ENCODE assay signal across 18 cellular contexts in genomic region chrX:29911673-29912072, GRCh38.
DNase-seq lines count a peak whose midpoint lies in the region; ATAC-seq and TF ChIP-seq lines count a peak whose summit lies in the region.
"Had no signal": no experiment of that assay in that cellular context is flagged by ENCODE, and none has a peak within 500 bp of the region (broad histone marks: within the 10 kb centered on the region; RNA-seq: fewer than 3 reads in every experiment).

No MANE protein-coding gene starts in this region.

- dilution Hi-C loops in mammary epithelial cell (cut with HindIII; ENCODE audit: low sequenced_read_pairs) = no loop called here

- TF ChIP-seq CTCF in DOHH2 (IDR thresholded peaks at IDR 0.05; ENCODE audit: low read depth, low read length, poor library complexity, severe bottlenecking) (peak; percentile 11), mammary epithelial cell (conservative IDR thresholded peaks at IDR 0.05 in 1 of 2, IDR thresholded peaks at IDR 0.05 in 1 of 2; ENCODE audit: extremely low read depth in 1 of 2, insufficient read depth in 1 of 2, low read depth in 1 of 2, low read length in 2 of 2) (peak; percentile 35 to 42), esophagus muscularis mucosa (IDR thresholded peaks at IDR 0.05) (no peak)

- DNase-seq in NAMALWA (ENCODE audit: low spot score) = peak; percentile 4
- no peak for DNase-seq in mammary epithelial cell
- no peak for DNase-seq in esophagus muscularis mucosa (ENCODE audit: extremely low spot score)
- no peak for DNase-seq in stimulated activated naive CD4-positive, alpha-beta T cell treated with Interleukin-2 at 50 U/mL for 16 hours (lab: John Stamatoyannopoulos, UW)
- DNase-seq in SHP77 treated with DMSO at 0.1 percent for 48 hours (lab: John Stamatoyannopoulos, UW) = no peak
- DNase-seq: Calu3; caudate nucleus; effector memory CD8-positive, alpha-beta T cell; mesendoderm; NCI-H1105; NCI-H748 treated with DMSO at 0.1 percent for 48 hours; psoas muscle; T-helper 2 cell; thyroid gland had no signal

- H2AFZ ChIP-seq in mammary epithelial cell (ENCODE audit: low read depth, low read length) = no peak overlapping the region

- no peaks in the 10 kb centered on the region for H3K9me3 ChIP-seq in DOHH2 (ENCODE audit: control insufficient read depth, insufficient read depth, low read length)
- H3K9me3 ChIP-seq in mammary epithelial cell (replicated peaks; ENCODE audit: insufficient read depth, low read length) = no peaks in the 10 kb centered on the region
- no peaks in the 10 kb centered on the region for H3K9me3 ChIP-seq in esophagus muscularis mucosa
- H3K9me3 ChIP-seq: thyroid gland had no signal

- H3K9me2 ChIP-seq in DOHH2 (replicated peaks; ENCODE audit: control insufficient read depth, low read length) = no peaks in the 10 kb centered on the region

- no peak for TF ChIP-seq EP300 in esophagus muscularis mucosa (IDR thresholded peaks at IDR 0.05)

- in situ Hi-C loops in mammary epithelial cell (cut with MboI; ENCODE audit: low sequenced_read_pairs in 2 of 2) = no loop called here

- H3K27ac ChIP-seq in DOHH2 (ENCODE audit: low read depth, low read length) = no peak overlapping the region
- no peak overlapping the region for H3K27ac ChIP-seq in mammary epithelial cell (ENCODE audit: insufficient read depth, low read depth, low read length)
- no peak overlapping the region for H3K27ac ChIP-seq in esophagus muscularis mucosa (replicated peaks in 1 of 4)
- H3K27ac ChIP-seq: psoas muscle, thyroid gland had no signal

- H3K36me3 ChIP-seq in DOHH2 (ENCODE audit: control insufficient read depth, low read length) = no peaks in the 10 kb centered on the region
- H3K36me3 ChIP-seq in mammary epithelial cell (ENCODE audit: insufficient read depth, low read length) = no peaks in the 10 kb centered on the region
- H3K36me3 ChIP-seq in esophagus muscularis mucosa = no peaks in the 10 kb centered on the region
- H3K36me3 ChIP-seq: thyroid gland had no signal

- H3K4me3 ChIP-seq in DOHH2 (ENCODE audit: low read length) (no peak overlapping the region), mammary epithelial cell (replicated peaks in 1 of 3; ENCODE audit: insufficient read depth in 1 of 3, low read depth in 2 of 3, low read length in 3 of 3) (no peak overlapping the region), esophagus muscularis mucosa (no peak overlapping the region)
- H3K4me3 ChIP-seq: psoas muscle, thyroid gland had no signal

- ATAC-seq in GM18867 (IDR thresholded peaks at IDR 0.05; ENCODE audit: unreplicated experiment) = peak; percentile 61
- ATAC-seq in GM21390 (IDR thresholded peaks at IDR 0.05; ENCODE audit: unreplicated experiment) = no peak
- ATAC-seq: effector memory CD8-positive, alpha-beta T cell; psoas muscle; stimulated activated effector memory CD8-positive, alpha-beta T cell treated with anti-CD3 and anti-CD28 coated beads, Interleukin-12 subunit alpha, Interleukin-12 subunit beta, amount 100 ng/mL, for 72 hours had no signal

- H3K79me2 ChIP-seq in DOHH2 (ENCODE audit: control insufficient read depth, low read length) (no peaks in the 10 kb centered on the region), mammary epithelial cell (ENCODE audit: insufficient read depth, low read length) (no peaks in the 10 kb centered on the region)

- H4K20me1 ChIP-seq in DOHH2 (ENCODE audit: control insufficient read depth, insufficient read depth, low read depth, low read length) (no peaks in the 10 kb centered on the region), mammary epithelial cell (ENCODE audit: insufficient read depth, low read length) (no peaks in the 10 kb centered on the region)

- no peaks in the 10 kb centered on the region for H3K4me1 ChIP-seq in DOHH2 (ENCODE audit: control insufficient read depth, low read length)
- H3K4me1 ChIP-seq in mammary epithelial cell (ENCODE audit: insufficient read depth, low read length) = no peaks in the 10 kb centered on the region
- no peaks in the 10 kb centered on the region for H3K4me1 ChIP-seq in esophagus muscularis mucosa
- H3K4me1 ChIP-seq: psoas muscle, thyroid gland had no signal

- H3K4me2 ChIP-seq in DOHH2 (ENCODE audit: low read length) = no peak overlapping the region
- H3K4me2 ChIP-seq in mammary epithelial cell (ENCODE audit: insufficient read depth, low read depth, low read length) = no peak overlapping the region

- intact Hi-C loops in mammary epithelial cell (cut with micrococcal nuclease) = no loop called here
- intact Hi-C loops in esophagus muscularis mucosa (cut with DNase I) = no loop called here

- TF ChIP-seq POLR2A in esophagus muscularis mucosa (IDR thresholded peaks at IDR 0.05; ENCODE audit: low read depth) = no peak

- no peak overlapping the region for H3K9ac ChIP-seq in mammary epithelial cell (ENCODE audit: insufficient read depth, low read length)

- CTCF ChIA-PET in mammary epithelial cell (lab: Charles Lee; ENCODE audit: low non-redundant PET) = no interaction called here

- H3K27me3 ChIP-seq in DOHH2 (ENCODE audit: control insufficient read depth, low read length) = no peaks in the 10 kb centered on the region
- no peaks in the 10 kb centered on the region for H3K27me3 ChIP-seq in mammary epithelial cell (ENCODE audit: insufficient read depth, low read length)
- H3K27me3 ChIP-seq in esophagus muscularis mucosa = no peaks in the 10 kb centered on the region
- H3K27me3 ChIP-seq: thyroid gland had no signal

- no TSS peak for BruUV-seq in mammary epithelial cell (replicated peaks; lab: Mats Ljungman, UMichigan)

- no peaks in the 10 kb centered on the region for H3F3A ChIP-seq in DOHH2 (ENCODE audit: control insufficient read depth, insufficient read depth)

- 49% methylated on average over 4 of the region's 4 CpGs for WGBS in mammary epithelial cell (ENCODE audit: low coverage, missing lambda C conversion rate)
- WGBS in esophagus muscularis mucosa = 60% methylated on average over 4 of the region's 4 CpGs

Comparison
In these comparisons a context has a peak if more than half of its experiments do, and no peak if none do; other contexts are left out.
1. CTCF ChIP-seq: peak in DOHH2 (single experiment) and mammary epithelial cell (2 of 2); none in esophagus muscularis mucosa (0 of 3).